ENCODE assay signal across 8 cellular contexts in the genomic region with DNA sequence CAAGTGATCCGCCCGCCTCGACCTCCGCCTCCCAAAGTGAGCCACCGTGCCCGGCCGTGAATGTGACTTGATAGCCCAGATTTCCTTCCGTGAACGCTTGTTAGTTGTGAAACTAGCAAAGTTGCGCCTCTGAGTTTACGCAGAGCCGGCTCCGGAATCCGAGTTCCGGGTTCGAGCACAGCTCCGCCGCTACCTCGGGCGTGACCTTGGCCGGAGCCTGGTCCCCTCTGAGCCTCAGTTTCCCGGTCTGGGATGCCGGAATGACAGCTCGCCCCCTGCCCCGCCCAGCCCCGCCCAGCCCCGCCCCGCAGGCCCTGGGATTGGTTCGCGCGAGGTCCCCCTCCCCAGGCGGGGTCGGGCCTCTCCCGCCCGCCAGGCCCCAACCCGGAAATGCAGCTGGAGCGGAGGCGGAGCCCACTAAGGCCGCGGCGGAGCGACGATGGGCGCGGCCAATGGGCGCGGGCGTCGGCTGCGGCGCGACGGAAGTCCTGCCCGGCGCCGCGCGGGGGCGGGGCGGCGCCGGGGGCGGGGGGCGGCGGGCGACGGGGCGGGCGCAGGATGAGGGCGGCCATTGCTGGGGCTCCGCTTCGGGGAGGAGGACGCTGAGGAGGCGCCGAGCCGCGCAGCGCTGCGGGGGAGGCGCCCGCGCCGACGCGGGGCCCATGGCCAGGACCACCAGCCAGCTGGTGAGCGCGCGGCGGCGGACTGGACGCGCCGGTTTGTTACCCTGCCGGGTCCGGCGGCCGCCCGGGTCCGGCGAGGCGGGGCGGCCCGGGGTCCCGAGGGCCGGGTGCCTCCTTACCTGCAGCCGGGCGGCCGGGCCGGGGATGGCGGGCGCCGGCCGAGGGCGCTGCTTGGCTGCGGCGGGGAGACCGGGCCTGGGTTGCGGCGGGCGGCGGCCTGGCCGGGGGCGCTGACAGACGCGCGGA. TPM values are rescaled to one million over a fixed set of nuclear protein-coding genes. Genes with fewer than 3 reads are reported as not detected.
A peak's percentile ranks its signal among the peaks of the same experiment; 100 is the strongest.
DNase-seq lines count a peak whose midpoint lies in the region; ATAC-seq and TF ChIP-seq lines count a peak whose summit lies in the region.

A gene (plus strand): TSS at position 571 of the 929 bp plus-strand sequence. CDS start 92 bp downstream, at position 663.

- peak; percentile 96 for DNase-seq in AG20443 (ENCODE audit: low spot score)
- peak; percentile 93 for DNase-seq in NCI-H460 (ENCODE audit: extremely low read depth, low read depth)
- DNase-seq in activated CD4-positive, alpha-beta T cell treated with anti-CD3 and anti-CD28 coated beads for 24 hours (ENCODE audit: low read depth in 2 of 2), result peak; percentile 84 to 86
- peak; percentile 98 for DNase-seq in cerebellum (ENCODE audit: low spot score)
- peak; percentile 97 for DNase-seq in kidney tubule cell (ENCODE audit: low spot score)
- peak; percentile 77 to 89 for DNase-seq in stimulated activated CD4-positive, alpha-beta T cell treated with anti-CD3 and anti-CD28 coated beads, Interleukin-1b, Interleukin-23, amount 100 ng/mL, for 1 hour (ENCODE audit: low read depth in 2 of 2)

- peak; percentile 81 for ATAC-seq in HG03432 (IDR thresholded peaks at IDR 0.05; ENCODE audit: unreplicated experiment)

- peak; percentile 73 for TF ChIP-seq POLR2A in GM19193 (IDR thresholded peaks at IDR 0.05; ENCODE audit: extremely low read depth, insufficient read depth, insufficient read length)

RNA-seq across cellular contexts. Expression of the gene that starts here (rescaled TPM):
- total RNA-seq in NCI-H460 (2014; rRNA removed; shearing (Covaris generic)), result 22.5 and 25.7 TPM in 2 replicates
- polyA plus RNA-seq in NCI-H460 (2014; cell fraction: nucleus; rRNA removed), result 16.4 and 20.5 TPM in 2 replicates
- 29.7 TPM for total RNA-seq in cerebellum

Comparison
In these comparisons a context has a peak if more than half of its experiments do, and no peak if none do; other contexts are left out.
1. Peak in every context shown above with its lines: DNase-seq and ATAC-seq.